8 cellular contexts compared by ENCODE assay signal in the genomic region with DNA sequence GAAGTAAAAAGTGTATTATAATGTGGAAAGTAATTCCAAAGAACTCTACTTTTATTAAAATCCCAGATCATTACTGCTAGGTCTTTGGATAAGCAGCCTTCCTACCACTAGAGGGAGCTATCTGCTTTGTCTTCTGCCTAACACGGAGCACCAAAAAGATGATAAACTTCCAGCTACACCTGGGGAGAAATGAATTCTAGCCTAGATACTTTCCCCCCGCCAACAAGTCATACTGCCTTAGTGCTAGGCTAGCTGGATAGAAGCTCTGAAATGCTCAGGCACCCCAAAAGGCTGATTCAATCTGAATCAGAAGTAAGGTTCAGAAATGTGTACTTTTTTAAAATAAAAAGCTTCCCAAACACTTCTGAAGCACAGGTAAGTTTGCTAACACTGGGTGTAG. TPM values are rescaled to one million over a fixed set of nuclear protein-coding genes. Genes with fewer than 3 reads are reported as not detected.
DNase-seq lines count a peak whose midpoint lies in the region; ATAC-seq and TF ChIP-seq lines count a peak whose summit lies in the region.

No MANE protein-coding gene starts in this region.

- intact Hi-C loops in colonic mucosa (cut with DNase I) (loop anchor here (5.0 to 10.0 kb wide), 2 partner anchors 105 to 838 kb away; partner anchors contain the start of gene UBLCP1), right lobe of liver (cut with DNase I) (no loop called here), upper lobe of right lung (cut with DNase I) (no loop called here)

- H3K9ac ChIP-seq in colonic mucosa (ENCODE audit: low read depth in 2 of 2, low read length in 2 of 2) = no peak overlapping the region

- no peaks in the 10 kb centered on the region for H3K4me1 ChIP-seq in colonic mucosa
- H3K4me1 ChIP-seq in right lobe of liver = no peaks in the 10 kb centered on the region
- peaks cover 3% of the 10 kb centered on the region for H3K4me1 ChIP-seq in upper lobe of right lung

- peak; percentile 84 for ATAC-seq in GM21515 (IDR thresholded peaks at IDR 0.05; ENCODE audit: unreplicated experiment)
- peak; percentile 88 to 94 (median 90) for ATAC-seq in right lobe of liver
- peak; percentile 91 for ATAC-seq in upper lobe of right lung

- H3K27me3 ChIP-seq in colonic mucosa (no peaks in the 10 kb centered on the region), right lobe of liver (no peaks in the 10 kb centered on the region), upper lobe of right lung (no peaks in the 10 kb centered on the region)

- H3K27ac ChIP-seq in colonic mucosa (no peak overlapping the region), right lobe of liver (no peak overlapping the region), upper lobe of right lung (no peak overlapping the region)

- H3K4me3 ChIP-seq in colonic mucosa = no peak overlapping the region
- no peak overlapping the region for H3K4me3 ChIP-seq in right lobe of liver
- no peak overlapping the region for H3K4me3 ChIP-seq in upper lobe of right lung

- no peak for TF ChIP-seq POLR2A in right lobe of liver (IDR thresholded peaks at IDR 0.05)

- H3K9me3 ChIP-seq in colonic mucosa = no peaks in the 10 kb centered on the region
- no peaks in the 10 kb centered on the region for H3K9me3 ChIP-seq in right lobe of liver
- no peaks in the 10 kb centered on the region for H3K9me3 ChIP-seq in upper lobe of right lung

- no peaks in the 10 kb centered on the region for H3K36me3 ChIP-seq in colonic mucosa
- peaks cover 0 to 40% (median 12%) of the 10 kb centered on the region in 4 donors for H3K36me3 ChIP-seq in right lobe of liver
- peaks cover 47% of the 10 kb centered on the region for H3K36me3 ChIP-seq in upper lobe of right lung

- TF ChIP-seq CTCF in colonic mucosa (IDR thresholded peaks at IDR 0.05) (peak; percentile 87), right lobe of liver (IDR thresholded peaks at IDR 0.05) (peak; percentile 86 to 91 (median 89)), upper lobe of right lung (IDR thresholded peaks at IDR 0.05) (peak; percentile 90)

- peak; percentile 49 for DNase-seq in NCI-H510A treated with DMSO at 0.1 percent for 48 hours (lab: John Stamatoyannopoulos, UW)
- no peak for DNase-seq in NCI-H510A (lab: John Stamatoyannopoulos, UW)
- DNase-seq in LoVo (ENCODE audit: low spot score) = peak; percentile 73
- peak; percentile 43 to 70 for DNase-seq in SHP77 (lab: John Stamatoyannopoulos, UW)
- DNase-seq in colonic mucosa = peak; percentile 53
- no peak for DNase-seq in right lobe of liver
- DNase-seq in upper lobe of right lung = no peak

- 0% methylated on average over 2 of the region's 2 CpGs for WGBS in right lobe of liver (ENCODE audit: insufficient coverage, low coverage, low lambda C conversion rate, missing lambda C conversion rate)

RNA-seq across cellular contexts. Expression of gene RNF145, which starts 52.5 kb away (rescaled TPM):
- total RNA-seq in colonic mucosa (10 to 100 TPM; 58.8 to 92.3 TPM), right lobe of liver (10 to 100 TPM in 5 of 6 experiments, 1 to 10 TPM in 1; 7.2 to 20.9 (median 10.6) TPM), upper lobe of right lung (220 TPM)

RNA-seq across cellular contexts. Expression of gene EBF1, which starts 57.1 kb away (rescaled TPM):
- 1 to 10 TPM; 1.5 to 4.8 TPM for total RNA-seq in colonic mucosa
- under 1 TPM; 0.06 to 0.51 (median 0.26) TPM for total RNA-seq in right lobe of liver
- total RNA-seq in upper lobe of right lung = 8.9 TPM

Comparison
In these comparisons a context has a peak if more than half of its experiments do, and no peak if none do; other contexts are left out.
1. DNase-seq: peak in NCI-H510A treated with DMSO at 0.1 percent for 48 hours (single experiment), LoVo (single experiment), SHP77 (2 of 2) and colonic mucosa (single experiment); none in NCI-H510A (single experiment), right lobe of liver (0 of 3) and upper lobe of right lung (single experiment).
2. Peak in every context shown above with its lines, with median percentiles within 50 percentile points of each other: ATAC-seq and CTCF ChIP-seq.